In the genomic region with DNA sequence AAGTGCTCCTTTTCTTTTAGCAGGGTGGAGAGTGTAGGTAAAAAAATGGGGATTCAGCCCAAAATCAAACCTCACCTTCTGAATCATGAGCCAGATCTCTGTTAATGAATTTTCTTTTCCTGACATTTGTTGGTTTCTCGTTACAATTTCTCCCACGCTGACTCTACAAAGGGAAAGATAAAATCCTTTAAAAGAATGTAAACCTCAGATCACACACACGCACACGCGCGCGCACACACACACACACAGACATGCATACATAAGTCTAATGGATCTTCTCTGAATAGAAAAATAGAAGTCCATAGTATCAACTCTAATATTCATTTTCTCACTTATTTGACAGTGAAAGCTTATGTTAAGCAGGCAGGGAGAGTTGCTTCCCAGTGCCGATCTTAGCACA, we compare ENCODE assay signal across 1 cellular context.
TF ChIP-seq lines count a peak whose summit lies in the region.

No MANE protein-coding gene starts in this region.

TF ChIP-seq in K562, 482 proteins besides CTCF, POLR2A, EP300 and RAD21 (continued from another document and continues in another):
- TF ChIP-seq MLX (CRISPR knock-in tag; conservative IDR thresholded peaks at IDR 0.05) (no peak), BDP1 (IDR thresholded peaks at IDR 0.05; ENCODE audit: insufficient read depth, insufficient read length) (no peak), MEF2D (tag; conservative IDR thresholded peaks at IDR 0.05; ENCODE audit: low read depth) (no peak), SPI1 (IDR thresholded peaks at IDR 0.05; ENCODE audit: borderline replicate concordance, low read depth, low read length) (no peak), ZBTB9 (CRISPR knock-in tag; IDR thresholded peaks at IDR 0.05) (no peak), SMARCE1 (IDR thresholded peaks at IDR 0.05) (peak; percentile 61), MXI1 (IDR thresholded peaks at IDR 0.05; ENCODE audit: low read depth, low read length) (peak; percentile 15; the same call in 1 of the 2 replicates), MLLT1 (IDR thresholded peaks at IDR 0.05) (peak; percentile 73 to 79; a peak in 2 of 4 replicates), SUPT5H (IDR thresholded peaks at IDR 0.05) (no peak), ESRRA (IDR thresholded peaks at IDR 0.05; ENCODE audit: borderline replicate concordance, low read depth) (no peak), TCFL5 (CRISPR knock-in tag; conservative IDR thresholded peaks at IDR 0.05) (no peak), MAFK (IDR thresholded peaks at IDR 0.05; ENCODE audit: low read length) (no peak), CBX8 (IDR thresholded peaks at IDR 0.05; ENCODE audit: borderline replicate concordance, extremely low read depth, low read depth, low read length, poor library complexity, severe bottlenecking) (no peak), ATF7 (IDR thresholded peaks at IDR 0.05) (no peak), GTF2F1 (IDR thresholded peaks at IDR 0.05; ENCODE audit: low read depth, low read length) (no peak), EGR1 (conservative IDR thresholded peaks at IDR 0.05) (peak; percentile 38; the same call in 1 of the 2 replicates), CREM (IDR thresholded peaks at IDR 0.05; ENCODE audit: low read depth) (peak; percentile 35; the same call in 1 of the 2 replicates), ZNF584 (CRISPR knock-in tag; IDR thresholded peaks at IDR 0.05; ENCODE audit: low read depth) (no peak), ZNF347 (CRISPR knock-in tag; IDR thresholded peaks at IDR 0.05; ENCODE audit: low read depth) (no peak), GTF3C2 (IDR thresholded peaks at IDR 0.05; ENCODE audit: borderline replicate concordance, extremely low read depth, insufficient read length) (no peak), ZNF57 (CRISPR knock-in tag; IDR thresholded peaks at IDR 0.05) (no peak), MTA1 (IDR thresholded peaks at IDR 0.05; ENCODE audit: borderline replicate concordance) (0 out of 2 replicates have a peak, but pooled peaks have one; percentile 25), CXXC5 (CRISPR knock-in tag; IDR thresholded peaks at IDR 0.05) (peak; percentile 54), RCOR1 (IDR thresholded peaks at IDR 0.05; ENCODE audit: borderline replicate concordance in 1 of 2, low read depth in 2 of 2, low read length in 2 of 2) (peak in 1 of 2 experiments; percentile 78; a peak in 2 of 4 replicates), FOXJ3 (CRISPR knock-in tag; IDR thresholded peaks at IDR 0.05) (no peak), STAG1 (CRISPR knock-in tag; IDR thresholded peaks at IDR 0.05; ENCODE audit: borderline replicate concordance) (no peak), TRIM24 (IDR thresholded peaks at IDR 0.05) (0 out of 4 replicates have a peak, but pooled peaks of 1 of the 2 experiments have one; percentile 19), SIRT6 (IDR thresholded peaks at IDR 0.05; ENCODE audit: low read depth, low read length) (no peak), PRMT5 (CRISPR knock-in tag; IDR thresholded peaks at IDR 0.05) (no peak), LEF1 (IDR thresholded peaks at IDR 0.05) (0 out of 2 replicates have a peak, but pooled peaks have one; percentile 15), HDAC3 (IDR thresholded peaks at IDR 0.05; ENCODE audit: borderline replicate concordance, partially characterized antibody) (peak; percentile 38), ZNF766 (CRISPR knock-in tag; conservative IDR thresholded peaks at IDR 0.05) (peak; percentile 72; the same call in 1 of the 2 replicates), KAT7 (CRISPR knock-in tag; IDR thresholded peaks at IDR 0.05; ENCODE audit: borderline replicate concordance) (no peak), TEAD4 (IDR thresholded peaks at IDR 0.05; ENCODE audit: low read length) (0 out of 2 replicates have a peak, but pooled peaks have one; percentile 36), TEAD4 (CRISPR knock-in tag; IDR thresholded peaks at IDR 0.05; ENCODE audit: borderline replicate concordance) (no peak), ARID2 (IDR thresholded peaks at IDR 0.05) (no peak; the same call in 1 of the 2 replicates), ZNF224 (CRISPR knock-in tag; IDR thresholded peaks at IDR 0.05) (no peak), MAFF (IDR thresholded peaks at IDR 0.05; ENCODE audit: low read length) (no peak), NFE2L1 (tag; IDR thresholded peaks at IDR 0.05; ENCODE audit: borderline replicate concordance, low read depth) (no peak), SRF (CRISPR knock-in tag; IDR thresholded peaks at IDR 0.05) (no peak), KDM1A (IDR thresholded peaks at IDR 0.05) (peak; percentile 83 to 86), PHB2 (IDR thresholded peaks at IDR 0.05; ENCODE audit: low read depth) (no peak), NKRF (IDR thresholded peaks at IDR 0.05; ENCODE audit: borderline replicate concordance) (no peak), BCOR (IDR thresholded peaks at IDR 0.05) (no peak), ZNF764 (CRISPR knock-in tag; IDR thresholded peaks at IDR 0.05; ENCODE audit: low read depth) (no peak), ZNF174 (CRISPR knock-in tag; IDR thresholded peaks at IDR 0.05) (no peak), ZZZ3 (IDR thresholded peaks at IDR 0.05) (no peak)
- TF ChIP-seq, protein P1, sequence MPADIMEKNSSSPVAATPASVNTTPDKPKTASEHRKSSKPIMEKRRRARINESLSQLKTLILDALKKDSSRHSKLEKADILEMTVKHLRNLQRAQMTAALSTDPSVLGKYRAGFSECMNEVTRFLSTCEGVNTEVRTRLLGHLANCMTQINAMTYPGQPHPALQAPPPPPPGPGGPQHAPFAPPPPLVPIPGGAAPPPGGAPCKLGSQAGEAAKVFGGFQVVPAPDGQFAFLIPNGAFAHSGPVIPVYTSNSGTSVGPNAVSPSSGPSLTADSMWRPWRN (IDR thresholded peaks at IDR 0.05; ENCODE audit: low read depth): peak; percentile 49; the same call in 1 of the 2 replicates
- TF ChIP-seq, protein P2, sequence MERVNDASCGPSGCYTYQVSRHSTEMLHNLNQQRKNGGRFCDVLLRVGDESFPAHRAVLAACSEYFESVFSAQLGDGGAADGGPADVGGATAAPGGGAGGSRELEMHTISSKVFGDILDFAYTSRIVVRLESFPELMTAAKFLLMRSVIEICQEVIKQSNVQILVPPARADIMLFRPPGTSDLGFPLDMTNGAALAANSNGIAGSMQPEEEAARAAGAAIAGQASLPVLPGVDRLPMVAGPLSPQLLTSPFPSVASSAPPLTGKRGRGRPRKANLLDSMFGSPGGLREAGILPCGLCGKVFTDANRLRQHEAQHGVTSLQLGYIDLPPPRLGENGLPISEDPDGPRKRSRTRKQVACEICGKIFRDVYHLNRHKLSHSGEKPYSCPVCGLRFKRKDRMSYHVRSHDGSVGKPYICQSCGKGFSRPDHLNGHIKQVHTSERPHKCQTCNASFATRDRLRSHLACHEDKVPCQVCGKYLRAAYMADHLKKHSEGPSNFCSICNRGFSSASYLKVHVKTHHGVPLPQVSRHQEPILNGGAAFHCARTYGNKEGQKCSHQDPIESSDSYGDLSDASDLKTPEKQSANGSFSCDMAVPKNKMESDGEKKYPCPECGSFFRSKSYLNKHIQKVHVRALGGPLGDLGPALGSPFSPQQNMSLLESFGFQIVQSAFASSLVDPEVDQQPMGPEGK (CRISPR knock-in tag; IDR thresholded peaks at IDR 0.05; ENCODE audit: borderline replicate concordance): no peak
- TF ChIP-seq, protein P3, sequence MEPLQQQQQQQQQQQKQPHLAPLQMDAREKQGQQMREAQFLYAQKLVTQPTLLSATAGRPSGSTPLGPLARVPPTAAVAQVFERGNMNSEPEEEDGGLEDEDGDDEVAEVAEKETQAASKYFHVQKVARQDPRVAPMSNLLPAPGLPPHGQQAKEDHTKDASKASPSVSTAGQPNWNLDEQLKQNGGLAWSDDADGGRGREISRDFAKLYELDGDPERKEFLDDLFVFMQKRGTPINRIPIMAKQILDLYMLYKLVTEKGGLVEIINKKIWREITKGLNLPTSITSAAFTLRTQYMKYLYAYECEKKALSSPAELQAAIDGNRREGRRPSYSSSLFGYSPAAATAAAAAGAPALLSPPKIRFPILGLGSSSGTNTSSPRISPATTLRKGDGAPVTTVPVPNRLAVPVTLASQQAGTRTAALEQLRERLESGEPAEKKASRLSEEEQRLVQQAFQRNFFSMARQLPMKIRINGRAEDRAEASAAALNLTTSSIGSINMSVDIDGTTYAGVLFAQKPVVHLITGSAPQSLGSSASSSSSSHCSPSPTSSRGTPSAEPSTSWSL (CRISPR knock-in tag; IDR thresholded peaks at IDR 0.05; ENCODE audit: borderline replicate concordance): no peak
- TF ChIP-seq, protein P4, sequence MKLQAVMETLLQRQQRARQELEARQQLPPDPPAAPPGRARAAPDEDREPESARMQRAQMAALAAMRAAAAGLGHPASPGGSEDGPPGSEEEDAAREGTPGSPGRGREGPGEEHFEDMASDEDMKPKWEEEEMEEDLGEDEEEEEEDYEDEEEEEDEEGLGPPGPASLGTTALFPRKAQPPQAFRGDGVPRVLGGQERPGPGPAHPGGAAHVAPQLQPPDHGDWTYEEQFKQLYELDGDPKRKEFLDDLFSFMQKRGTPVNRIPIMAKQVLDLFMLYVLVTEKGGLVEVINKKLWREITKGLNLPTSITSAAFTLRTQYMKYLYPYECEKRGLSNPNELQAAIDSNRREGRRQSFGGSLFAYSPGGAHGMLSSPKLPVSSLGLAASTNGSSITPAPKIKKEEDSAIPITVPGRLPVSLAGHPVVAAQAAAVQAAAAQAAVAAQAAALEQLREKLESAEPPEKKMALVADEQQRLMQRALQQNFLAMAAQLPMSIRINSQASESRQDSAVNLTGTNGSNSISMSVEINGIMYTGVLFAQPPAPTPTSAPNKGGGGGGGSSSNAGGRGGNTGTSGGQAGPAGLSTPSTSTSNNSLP (IDR thresholded peaks at IDR 0.05; ENCODE audit: borderline replicate concordance, low read depth, low read length): peak; percentile 83; the same call in 1 of the 2 replicates
- TF ChIP-seq, protein P5, sequence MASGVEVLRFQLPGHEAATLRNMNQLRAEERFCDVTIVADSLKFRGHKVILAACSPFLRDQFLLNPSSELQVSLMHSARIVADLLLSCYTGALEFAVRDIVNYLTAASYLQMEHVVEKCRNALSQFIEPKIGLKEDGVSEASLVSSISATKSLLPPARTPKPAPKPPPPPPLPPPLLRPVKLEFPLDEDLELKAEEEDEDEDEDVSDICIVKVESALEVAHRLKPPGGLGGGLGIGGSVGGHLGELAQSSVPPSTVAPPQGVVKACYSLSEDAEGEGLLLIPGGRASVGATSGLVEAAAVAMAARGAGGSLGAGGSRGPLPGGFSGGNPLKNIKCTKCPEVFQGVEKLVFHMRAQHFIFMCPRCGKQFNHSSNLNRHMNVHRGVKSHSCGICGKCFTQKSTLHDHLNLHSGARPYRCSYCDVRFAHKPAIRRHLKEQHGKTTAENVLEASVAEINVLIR (CRISPR knock-in tag; IDR thresholded peaks at IDR 0.05): no peak
